In genomic region chr7:131021460-131021859, GRCh38 we compare ENCODE assay signal across 11 cellular contexts.
DNase-seq lines count a peak whose midpoint lies in the region; ATAC-seq, FAIRE-seq and TF ChIP-seq lines count a peak whose summit lies in the region.
"Had no signal": no experiment of that assay in that cellular context is flagged by ENCODE, and none has a peak within 500 bp of the region (broad histone marks: within the 10 kb centered on the region; RNA-seq: fewer than 3 reads in every experiment).

No MANE protein-coding gene starts in this region.

- no peak for TF ChIP-seq POLR2A in GM12891 (IDR thresholded peaks at IDR 0.05; ENCODE audit: low read depth, low read length)

- H3K36me3 ChIP-seq in effector memory CD4-positive, alpha-beta T cell (ENCODE audit: control insufficient read depth, insufficient read depth, low read length) = peaks cover 2% of the 10 kb centered on the region
- H3K36me3 ChIP-seq: ovary had no signal

- H3K36me3 Mint-ChIP-seq in glutamatergic neuron (ENCODE audit: unreplicated experiment) = no peaks in the 10 kb centered on the region

- H3K27ac ChIP-seq in effector memory CD4-positive, alpha-beta T cell (ENCODE audit: insufficient read depth, low read length, poor library complexity, severe bottlenecking) = peak overlapping the region; percentile 45
- H3K27ac ChIP-seq: HL-60, ovary had no signal

- TF ChIP-seq CTCF in glutamatergic neuron (IDR thresholded peaks at IDR 0.05; ENCODE audit: partially characterized antibody, unreplicated experiment) = no peak

- H3K4me1 Mint-ChIP-seq in glutamatergic neuron (ENCODE audit: low read depth, unreplicated experiment) = peaks cover 14% of the 10 kb centered on the region

- ATAC-seq in GM19455 (IDR thresholded peaks at IDR 0.05; ENCODE audit: unreplicated experiment) (peak; percentile 57), HG03354 (IDR thresholded peaks at IDR 0.05; ENCODE audit: poor library complexity, severe bottlenecking, unreplicated experiment) (peak; percentile 45)

- peak; percentile 68 for FAIRE-seq in GM12891 (lab: Jason Lieb, UNC)

- peaks cover 7% of the 10 kb centered on the region for H3K9me3 Mint-ChIP-seq in glutamatergic neuron (ENCODE audit: unreplicated experiment)

- peaks cover 4% of the 10 kb centered on the region for H3K27me3 Mint-ChIP-seq in glutamatergic neuron (ENCODE audit: unreplicated experiment)

- H3K27ac Mint-ChIP-seq in glutamatergic neuron (ENCODE audit: unreplicated experiment) = no peak overlapping the region

- H3K9me3 ChIP-seq in effector memory CD4-positive, alpha-beta T cell (ENCODE audit: control insufficient read depth, low read length) = no peaks in the 10 kb centered on the region
- H3K9me3 ChIP-seq: ovary had no signal

- no peak overlapping the region for H3K4me3 Mint-ChIP-seq in glutamatergic neuron (ENCODE audit: unreplicated experiment)

- H3K4me1 ChIP-seq in effector memory CD4-positive, alpha-beta T cell (ENCODE audit: control insufficient read depth, insufficient read depth, low read length, poor library complexity, severe bottlenecking) = peaks cover 47% of the 10 kb centered on the region

- H3K27me3 ChIP-seq in effector memory CD4-positive, alpha-beta T cell (replicated peaks; ENCODE audit: control insufficient read depth, insufficient read depth, low read length, poor library complexity, severe bottlenecking) = no peaks in the 10 kb centered on the region
- H3K27me3 ChIP-seq: ovary had no signal

- DNase-seq in GM12891 (ENCODE audit: insufficient read length, low spot score) (no peak), OCI-M1 (lab: John Stamatoyannopoulos, UW) (no peak), glutamatergic neuron (no peak), A172 (ENCODE audit: low spot score) (no peak), NCI-H1105 treated with DMSO at 0.1 percent for 48 hours (lab: John Stamatoyannopoulos, UW) (no peak)
- DNase-seq in effector memory CD4-positive, alpha-beta T cell = no peak
- DNase-seq: NCI-H526 treated with DMSO at 0.1 percent for 48 hours, ovary had no signal

- peak overlapping the region; percentile 7 for H3K4me3 ChIP-seq in effector memory CD4-positive, alpha-beta T cell (ENCODE audit: insufficient read depth, low read depth, low read length, poor library complexity, severe bottlenecking)
- H3K4me3 ChIP-seq: ovary had no signal

TF ChIP-seq in GM12891, 5 proteins besides CTCF, POLR2A, EP300 and RAD21:
- TF ChIP-seq TAF1 (IDR thresholded peaks at IDR 0.05; ENCODE audit: low read depth, low read length) (no peak), PAX5 (IDR thresholded peaks at IDR 0.05; ENCODE audit: insufficient read depth, low read length, severe bottlenecking) (no peak), POLR2AphosphoS5 (IDR thresholded peaks at IDR 0.05; ENCODE audit: low read depth, low read length) (peak; percentile 25; the same call in 1 of the 2 replicates), SPI1 (IDR thresholded peaks at IDR 0.05; ENCODE audit: low read depth, low read length) (peak; percentile 84), POU2F2 (IDR thresholded peaks at IDR 0.05; ENCODE audit: low read depth, low read length) (0 out of 2 replicates have a peak, but pooled peaks have one; percentile 3)
